9 cellular contexts compared by ENCODE assay signal in the genomic region with DNA sequence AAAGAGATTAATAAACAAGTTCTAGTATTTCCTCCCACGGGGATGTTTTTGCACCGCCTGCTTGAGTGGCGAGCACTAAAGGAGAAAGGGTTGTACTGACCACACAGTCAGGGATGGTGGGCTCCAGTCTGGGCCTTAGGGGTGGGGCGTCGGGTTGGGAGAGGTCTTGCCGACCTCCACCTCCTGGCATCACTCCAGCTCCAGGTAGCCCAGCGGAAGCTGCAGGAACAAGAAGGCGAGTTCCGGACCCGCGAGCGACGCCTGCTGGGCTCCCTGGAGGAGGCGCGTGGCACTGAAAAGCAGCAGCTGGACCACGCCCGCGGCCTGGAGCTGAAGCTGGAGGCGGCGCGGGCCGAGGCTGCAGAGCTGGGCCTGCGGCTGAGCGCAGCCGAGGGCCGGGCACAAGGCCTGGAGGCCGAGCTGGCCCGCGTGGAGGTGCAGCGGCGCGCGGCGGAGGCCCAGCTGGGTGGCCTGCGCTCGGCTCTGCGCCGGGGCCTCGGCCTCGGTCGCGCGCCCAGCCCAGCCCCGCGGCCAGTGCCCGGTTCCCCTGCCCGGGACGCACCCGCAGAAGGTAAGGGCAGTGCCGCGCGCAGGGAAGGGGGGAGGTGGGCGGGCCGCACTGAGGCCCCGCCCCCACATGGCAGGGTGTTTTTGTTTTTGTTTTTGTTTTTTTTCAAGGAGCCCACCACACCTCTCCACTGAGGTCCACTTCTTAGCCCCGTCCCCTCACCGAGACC. TPM values are rescaled to one million over a fixed set of nuclear protein-coding genes. Genes with fewer than 3 reads are reported as not detected.
DNase-seq lines count a peak whose midpoint lies in the region; ATAC-seq and TF ChIP-seq lines count a peak whose summit lies in the region.
"Had no signal": no experiment of that assay in that cellular context is flagged by ENCODE, and none has a peak within 500 bp of the region (broad histone marks: within the 10 kb centered on the region; RNA-seq: fewer than 3 reads in every experiment).

No MANE protein-coding gene starts in this region.

- H3K27me3 ChIP-seq in SJSA1 (replicated peaks): no peaks in the 10 kb centered on the region
- H3K27me3 ChIP-seq in upper lobe of right lung: no peaks in the 10 kb centered on the region

- H3K27ac Mint-ChIP-seq in progenitor cell of endocrine pancreas: peak overlapping the region; percentile 54

- DNase-seq in NCI-H187 (lab: John Stamatoyannopoulos, UW) (peak; percentile 52 to 78), NCI-H187 treated with DMSO at 0.1 percent for 48 hours (lab: John Stamatoyannopoulos, UW) (no peak), HUDEP-2 (lab: John Stamatoyannopoulos, UW; ENCODE audit: unreplicated experiment in 76 of 76) (peak in 72 of 76 experiments; percentile 20 to 85 (median 68)), SJSA1 (ENCODE audit: low read depth in 1 of 2, low spot score in 2 of 2) (peak; percentile 48 to 87), left cardiac atrium (peak; percentile 91), progenitor cell of endocrine pancreas (ENCODE audit: low spot score, unreplicated experiment) (peak; percentile 90), upper lobe of right lung (peak; percentile 97)
- peak; percentile 81 for DNase-seq in activated naive CD4-positive, alpha-beta T cell treated with anti-CD3 and anti-CD28 coated beads, Interleukin-2, amount 50 U/mL, for 16 hours
- DNase-seq: DND-41 had no signal

- H3K27me3 Mint-ChIP-seq in progenitor cell of endocrine pancreas: no peaks in the 10 kb centered on the region

- H3K36me3 ChIP-seq in SJSA1 (no peaks in the 10 kb centered on the region), upper lobe of right lung (peaks cover 2% of the 10 kb centered on the region)

- ATAC-seq in left cardiac atrium: peak; percentile 91 to 93
- ATAC-seq in upper lobe of right lung: peak; percentile 95

- H3K4me1 Mint-ChIP-seq in progenitor cell of endocrine pancreas (ENCODE audit: low read depth): peaks cover 3% of the 10 kb centered on the region

- no peaks in the 10 kb centered on the region; the same call in 1 of the 2 replicates for H3K9me3 ChIP-seq in SJSA1 (replicated peaks)
- no peaks in the 10 kb centered on the region for H3K9me3 ChIP-seq in upper lobe of right lung

- H3K4me3 ChIP-seq in SJSA1 (peak overlapping the region; percentile 44), upper lobe of right lung (peak overlapping the region; percentile 47)

- H3K4me3 Mint-ChIP-seq in progenitor cell of endocrine pancreas (ENCODE audit: low read depth): peak overlapping the region; percentile 56

- peaks cover 2% of the 10 kb centered on the region for H3K36me3 Mint-ChIP-seq in progenitor cell of endocrine pancreas (ENCODE audit: insufficient read depth)

- intact Hi-C loops in left cardiac atrium (cut with DNase I) (no loop called here), upper lobe of right lung (cut with DNase I) (no loop called here)

- H3K27ac ChIP-seq in SJSA1: no peak overlapping the region
- H3K27ac ChIP-seq in upper lobe of right lung: peak overlapping the region; percentile 75

- TF ChIP-seq CTCF in progenitor cell of endocrine pancreas (IDR thresholded peaks at IDR 0.05; ENCODE audit: unreplicated experiment) (peak; percentile 86), upper lobe of right lung (IDR thresholded peaks at IDR 0.05) (peak; percentile 75)

- H3K4me1 ChIP-seq in SJSA1 (replicated peaks) (peaks cover 12% of the 10 kb centered on the region; the same call in 1 of the 2 replicates), upper lobe of right lung (peaks cover 7% of the 10 kb centered on the region)

- H3K9me3 Mint-ChIP-seq in progenitor cell of endocrine pancreas (ENCODE audit: low read depth): no peaks in the 10 kb centered on the region

RNA-seq across cellular contexts. Expression of gene MFAP2, which starts 19.7 kb away (rescaled TPM):
- 9.3 and 16.7 TPM in 2 replicates for total RNA-seq in SJSA1 (2014; rRNA removed; shearing (Covaris generic))
- total RNA-seq in left cardiac atrium: 1 to 10 TPM; 7.9 to 9.6 TPM
- total RNA-seq in progenitor cell of endocrine pancreas: 170 and 174 TPM in 2 replicates
- total RNA-seq in upper lobe of right lung: 14.8 TPM

RNA-seq across cellular contexts. Expression of gene CROCC, which starts 39.0 kb away (rescaled TPM):
- 11.2 and 21.7 TPM in 2 replicates for total RNA-seq in SJSA1 (2014; rRNA removed; shearing (Covaris generic))
- total RNA-seq in left cardiac atrium (1 to 10 TPM; 6.5 to 9.2 TPM), progenitor cell of endocrine pancreas (51.5 TPM in 2 replicates), upper lobe of right lung (20.9 TPM)

RNA-seq across cellular contexts. Expression of gene ATP13A2, which starts 51.0 kb away (rescaled TPM):
- 15.2 and 17.1 TPM in 2 replicates for total RNA-seq in SJSA1 (2014; rRNA removed; shearing (Covaris generic))
- total RNA-seq in left cardiac atrium: 10 to 100 TPM; 18.8 to 19.5 TPM
- 65.8 and 69.2 TPM in 2 replicates for total RNA-seq in progenitor cell of endocrine pancreas
- total RNA-seq in upper lobe of right lung: 42.1 TPM
